15 cellular contexts compared by ENCODE assay signal in the genomic region with DNA sequence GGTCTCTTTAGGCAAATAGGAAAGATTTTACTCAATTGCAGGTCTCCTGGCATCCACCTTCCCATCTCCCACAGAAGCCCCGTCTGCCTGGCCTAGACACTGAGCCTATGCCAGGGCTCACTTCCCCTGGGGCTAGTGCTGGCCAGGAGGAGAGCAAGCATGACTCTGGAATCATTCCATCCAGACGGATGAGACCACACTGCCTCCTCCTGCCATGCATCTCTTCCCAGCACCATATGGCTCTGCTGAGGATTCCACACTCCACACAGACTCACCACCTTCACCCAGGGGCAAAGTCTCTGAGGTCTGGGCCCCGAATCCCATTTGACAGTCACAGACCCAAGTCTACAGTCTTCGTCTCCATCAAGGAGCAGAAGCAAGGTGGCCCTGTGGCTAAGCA.
DNase-seq lines count a peak whose midpoint lies in the region; ATAC-seq, FAIRE-seq and TF ChIP-seq lines count a peak whose summit lies in the region.
"Had no signal": no experiment of that assay in that cellular context is flagged by ENCODE, and none has a peak within 500 bp of the region (broad histone marks: within the 10 kb centered on the region; RNA-seq: fewer than 3 reads in every experiment).

No MANE protein-coding gene starts in this region.

- H3K18ac ChIP-seq in H1 (ENCODE audit: extremely low read depth, low read length): no peak overlapping the region

- no peak overlapping the region for H2BK12ac ChIP-seq in H1 (ENCODE audit: low read depth, low read length)

- H3K27me3 ChIP-seq in H1 (replicated peaks in 1 of 4; ENCODE audit: control insufficient read depth in 3 of 4, extremely low read depth in 1 of 4, insufficient read depth in 3 of 4, low read length in 3 of 4) (no peaks in the 10 kb centered on the region), neutrophil (peaks cover 16% of the 10 kb centered on the region), upper lobe of right lung (no peaks in the 10 kb centered on the region)
- H3K27me3 ChIP-seq: BLaER1 had no signal

- H3K4ac ChIP-seq in H1 (replicated peaks; ENCODE audit: insufficient read length, low read depth, low read length): no peak overlapping the region

- no peak overlapping the region for H4K91ac ChIP-seq in H1 (replicated peaks; ENCODE audit: insufficient read length, low read length)

- H3K9me3 ChIP-seq in H1 (ENCODE audit: insufficient read depth in 2 of 2, low read depth in 1 of 2, low read length in 1 of 2) (peaks cover 0 to 2% of the 10 kb centered on the region in 2 experiments; a peak in 2 of 4 replicates), neutrophil (no peaks in the 10 kb centered on the region), upper lobe of right lung (no peaks in the 10 kb centered on the region)
- H3K9me3 ChIP-seq: BLaER1, HAP-1 had no signal

- TF ChIP-seq CTCF in H1 (IDR thresholded peaks at IDR 0.05; ENCODE audit: control extremely low read depth in 1 of 3, insufficient read depth in 1 of 3, low read depth in 1 of 3, low read length in 3 of 3) (no peak), neutrophil (IDR thresholded peaks at IDR 0.05) (no peak), upper lobe of right lung (IDR thresholded peaks at IDR 0.05) (no peak)

- peak overlapping the region; percentile 10; the same call in 1 of the 2 replicates for H4K8ac ChIP-seq in H1 (ENCODE audit: extremely low read depth, insufficient read depth, low read length)

- H2BK15ac ChIP-seq in H1 (ENCODE audit: low read length): no peak overlapping the region

- no peak for TF ChIP-seq RAD21 in H1 (IDR thresholded peaks at IDR 0.05 in 1 of 2, conservative IDR thresholded peaks at IDR 0.05 in 1 of 2; ENCODE audit: low read depth in 2 of 2, low read length in 2 of 2)

- WGBS in H1 (ENCODE audit: extremely low coverage in 1 of 2, insufficient coverage in 1 of 2, insufficient read length in 1 of 2, insufficient replicate concordance in 2 of 2, low coverage in 1 of 2, low lambda C conversion rate in 2 of 2, missing lambda C conversion rate in 1 of 2), 2 experiments: 85% methylated on average over 4 of the region's 4 CpGs; no CpG with 5 or more reads in 1 of the 2 experiments

- no peak for TF ChIP-seq EP300 in H1 (IDR thresholded peaks at IDR 0.05; ENCODE audit: borderline replicate concordance in 1 of 2, low read depth in 2 of 2, low read length in 2 of 2)

- H3K36me3 ChIP-seq in H1 (ENCODE audit: control insufficient read depth in 2 of 4, insufficient read depth in 4 of 4, low read length in 3 of 4) (no peaks in the 10 kb centered on the region), neutrophil (no peaks in the 10 kb centered on the region), upper lobe of right lung (no peaks in the 10 kb centered on the region)
- H3K36me3 ChIP-seq: BLaER1, HAP-1 had no signal

- no peak overlapping the region for H2BK5ac ChIP-seq in H1 (ENCODE audit: low read depth, low read length)

- H3K4me2 ChIP-seq in H1 (ENCODE audit: insufficient read depth in 1 of 2, low read depth in 2 of 2, low read length in 2 of 2): no peak overlapping the region
- H3K4me2 ChIP-seq: BLaER1 had no signal

- no peak overlapping the region for H2AFZ ChIP-seq in H1 (ENCODE audit: low read length)

- DNase-seq in EH (ENCODE audit: low read depth) (peak; percentile 31), H1 (ENCODE audit: low read depth in 1 of 2, low spot score in 2 of 2) (no peak), upper lobe of right lung (peak; percentile 23), frontal cortex (ENCODE audit: low spot score in 2 of 2) (no peak), NCI-H510A (lab: John Stamatoyannopoulos, UW) (no peak)
- DNase-seq in stimulated activated CD4-positive, alpha-beta T cell treated with anti-CD3 and anti-CD28 coated beads, Interleukin-15, amount 100 ng/mL, for 24 hours: no peak
- DNase-seq: 8988T; CD4-positive, alpha-beta memory T cell; DMS79 treated with DMSO at 0.1 percent for 48 hours; EL had no signal

- TF ChIP-seq POLR2A in H1 (IDR thresholded peaks at IDR 0.05; ENCODE audit: control extremely low read depth in 1 of 2, low read depth in 2 of 2, low read length in 2 of 2): no peak

- H2BK20ac ChIP-seq in H1 (ENCODE audit: low read length): no peak overlapping the region

- POLR2A ChIA-PET in H1 (lab: Charles Lee; ENCODE audit: partially characterized antibody): no interaction called here

- H2BK120ac ChIP-seq in H1 (replicated peaks; ENCODE audit: low read depth, low read length): no peak overlapping the region

- H3K4me3 ChIP-seq in H1 (ENCODE audit: extremely low read depth in 1 of 4, insufficient read depth in 2 of 4, low read depth in 3 of 4, low read length in 4 of 4) (no peak overlapping the region), neutrophil (ENCODE audit: low read depth in 1 of 2, low read length in 1 of 2) (no peak overlapping the region), upper lobe of right lung (no peak overlapping the region)
- H3K4me3 ChIP-seq: BLaER1, GM12878, HAP-1 had no signal

- intact Hi-C loops in upper lobe of right lung (cut with DNase I): no loop called here

- no peak overlapping the region for H4K5ac ChIP-seq in H1 (ENCODE audit: insufficient read length, low read depth, low read length)

- H3K23me2 ChIP-seq in H1 (ENCODE audit: low read depth, low read length): peaks cover 6% of the 10 kb centered on the region; the same call in 1 of the 2 replicates

- no peaks in the 10 kb centered on the region for H3K4me1 ChIP-seq in H1 (replicated peaks in 1 of 4; ENCODE audit: control insufficient read depth in 3 of 4, insufficient read depth in 4 of 4, low read length in 3 of 4)
- H3K4me1 ChIP-seq in neutrophil (ENCODE audit: control insufficient read depth in 1 of 2, insufficient read depth in 1 of 2, low read depth in 1 of 2, low read length in 1 of 2): peaks cover 12 to 26% of the 10 kb centered on the region in 2 experiments
- no peaks in the 10 kb centered on the region for H3K4me1 ChIP-seq in upper lobe of right lung
- H3K4me1 ChIP-seq: HAP-1 had no signal

- H2AK5ac ChIP-seq in H1 (ENCODE audit: low read depth, low read length): no peak overlapping the region

- no peak overlapping the region for H3K14ac ChIP-seq in H1 (ENCODE audit: insufficient read length)

- H3K27ac ChIP-seq in H1 (ENCODE audit: low read depth, low read length) (no peak overlapping the region), neutrophil (peak overlapping the region; percentile 10), upper lobe of right lung (no peak overlapping the region)
- H3K27ac ChIP-seq: BLaER1 had no signal

- H3K56ac ChIP-seq in H1 (replicated peaks; ENCODE audit: insufficient read length, low read depth, low read length): no peak overlapping the region

- ATAC-seq in upper lobe of right lung: no peak
- ATAC-seq: GM12878, HepG2 had no signal

- no peaks in the 10 kb centered on the region for H3K79me2 ChIP-seq in H1 (ENCODE audit: control insufficient read depth in 1 of 2, insufficient read depth in 2 of 2, low read length in 2 of 2)

- no peaks in the 10 kb centered on the region for H3K79me1 ChIP-seq in H1 (ENCODE audit: low read depth, low read length)

- no peaks in the 10 kb centered on the region for H4K20me1 ChIP-seq in H1 (replicated peaks in 1 of 2; ENCODE audit: control insufficient read depth in 1 of 2, insufficient read depth in 2 of 2, low read length in 2 of 2)
- H4K20me1 ChIP-seq: BLaER1 had no signal

- CTCF ChIA-PET in H1 (lab: Charles Lee; ENCODE audit: partially characterized antibody): interaction anchor here (1.5 kb wide), 1 partner anchor 83 kb away, joined by 4 read pairs; no protein-coding TSS in a partner anchor

- FAIRE-seq in H1 (lab: Jason Lieb, UNC) (no peak), frontal cortex (lab: Jason Lieb, UNC) (no peak)
- FAIRE-seq: GM12878, HepG2 had no signal

- H3K9ac ChIP-seq in H1 (replicated peaks in 1 of 4; ENCODE audit: extremely low read depth in 1 of 4, low read depth in 3 of 4, low read length in 3 of 4): no peak overlapping the region
- H3K9ac ChIP-seq: BLaER1 had no signal

- H3K23ac ChIP-seq in H1 (ENCODE audit: insufficient read length): no peak overlapping the region

TF ChIP-seq in H1, 55 proteins besides CTCF, POLR2A, EP300 and RAD21:
- TF ChIP-seq PHF8 (conservative IDR thresholded peaks at IDR 0.05; ENCODE audit: low read depth, low read length) (no peak), SIN3A (conservative IDR thresholded peaks at IDR 0.05 in 1 of 2, IDR thresholded peaks at IDR 0.05 in 1 of 2; ENCODE audit: low read depth in 1 of 2, low read length in 2 of 2) (no peak), USF2 (IDR thresholded peaks at IDR 0.05; ENCODE audit: low read length) (no peak), HDAC2 (IDR thresholded peaks at IDR 0.05; ENCODE audit: borderline replicate concordance in 1 of 2, low read depth in 2 of 2, low read length in 2 of 2) (no peak), CHD1 (IDR thresholded peaks at IDR 0.05; ENCODE audit: low read depth, low read length) (no peak), RXRA (IDR thresholded peaks at IDR 0.05; ENCODE audit: insufficient read depth, low read depth, low read length) (no peak), TEAD4 (IDR thresholded peaks at IDR 0.05; ENCODE audit: low read depth, low read length) (no peak), SUZ12 (IDR thresholded peaks at IDR 0.05; ENCODE audit: low read length) (no peak), SP4 (IDR thresholded peaks at IDR 0.05; ENCODE audit: low read length) (no peak), MAFK (IDR thresholded peaks at IDR 0.05; ENCODE audit: low read depth, low read length) (no peak), CTBP2 (IDR thresholded peaks at IDR 0.05; ENCODE audit: borderline replicate concordance, insufficient read depth, insufficient read length, low read length) (no peak), SAP30 (IDR thresholded peaks at IDR 0.05; ENCODE audit: insufficient read depth, insufficient replicate concordance, low read length) (no peak), JUND (IDR thresholded peaks at IDR 0.05; ENCODE audit: low read length) (no peak), RBBP5 (IDR thresholded peaks at IDR 0.05; ENCODE audit: borderline replicate concordance, low read depth, low read length) (no peak), BCL11A (IDR thresholded peaks at IDR 0.05; ENCODE audit: low read depth in 2 of 2, low read length in 2 of 2) (no peak), JUN (IDR thresholded peaks at IDR 0.05; ENCODE audit: low read depth, low read length) (no peak), KDM5A (IDR thresholded peaks at IDR 0.05; ENCODE audit: low read length) (no peak), ASH2L (IDR thresholded peaks at IDR 0.05; ENCODE audit: low read length) (no peak)
TF ChIP-seq in H1: peak in this region for 0.

Comparison
In these comparisons a context has a peak if more than half of its experiments do, and no peak if none do; other contexts are left out.
1. DNase-seq: peak in EH (single experiment) and upper lobe of right lung (single experiment); none in H1 (0 of 2), stimulated activated CD4-positive, alpha-beta T cell treated with anti-CD3 and anti-CD28 coated beads, Interleukin-15, amount 100 ng/mL, for 24 hours (single experiment), frontal cortex (0 of 2) and NCI-H510A (single experiment).